In genomic region chr7:144027070-144027469, GRCh38 we compare ENCODE assay signal across 9 cellular contexts. TPM values are rescaled to one million over a fixed set of nuclear protein-coding genes. Genes with fewer than 3 reads are reported as not detected.
DNase-seq lines count a peak whose midpoint lies in the region; ATAC-seq and TF ChIP-seq lines count a peak whose summit lies in the region.
"Had no signal": no experiment of that assay in that cellular context is flagged by ENCODE, and none has a peak within 500 bp of the region (broad histone marks: within the 10 kb centered on the region; RNA-seq: fewer than 3 reads in every experiment).

No MANE protein-coding gene starts in this region.

- ATAC-seq in right lobe of liver, result peak; percentile 62 to 85 (median 74)
- no peak for ATAC-seq in HG03432 (IDR thresholded peaks at IDR 0.05; ENCODE audit: unreplicated experiment)
- ATAC-seq: naive thymus-derived CD4-positive, alpha-beta T cell had no signal

- no peak for TF ChIP-seq EP300 in Ishikawa (IDR thresholded peaks at IDR 0.05; ENCODE audit: borderline replicate concordance)

- DNase-seq in AG08396 (ENCODE audit: low spot score) (peak; percentile 12), brain microvascular endothelial cell (no peak), right lobe of liver (no peak), iPS-NIHi7 (ENCODE audit: extremely low spot score) (no peak), anterior cingulate cortex (lab: John Stamatoyannopoulos, UW) (no peak), GM20000 (ENCODE audit: low spot score) (no peak)

- H3K4me3 ChIP-seq in brain microvascular endothelial cell (ENCODE audit: low read depth, low read length), result no peak overlapping the region
- H3K4me3 ChIP-seq in right lobe of liver, result no peak overlapping the region

- H3K36me3 ChIP-seq in brain microvascular endothelial cell (replicated peaks) (no peaks in the 10 kb centered on the region), right lobe of liver (no peaks in the 10 kb centered on the region)

- peak overlapping the region; percentile 56 for H3K27ac ChIP-seq in brain microvascular endothelial cell
- H3K27ac ChIP-seq in right lobe of liver, result no peak overlapping the region

- H3K27me3 ChIP-seq in brain microvascular endothelial cell (replicated peaks), result no peaks in the 10 kb centered on the region
- no peaks in the 10 kb centered on the region for H3K27me3 ChIP-seq in right lobe of liver

- H3K4me1 ChIP-seq in right lobe of liver, result no peaks in the 10 kb centered on the region

- peak; percentile 27 for TF ChIP-seq CTCF in brain microvascular endothelial cell (IDR thresholded peaks at IDR 0.05; ENCODE audit: low read depth, low read length, missing control alignments)
- peak; percentile 48 to 59 (median 56) for TF ChIP-seq CTCF in right lobe of liver (IDR thresholded peaks at IDR 0.05)
- no peak for TF ChIP-seq CTCF in GM20000 (IDR thresholded peaks at IDR 0.05; ENCODE audit: extremely low read depth, missing control alignments)

- in situ Hi-C loops in brain microvascular endothelial cell (cut with HindIII; ENCODE audit: low pct_ligation_motif_present, low sequenced_read_pairs), result no loop called here

- 4% methylated on average over 3 of the region's 3 CpGs for WGBS in right lobe of liver (ENCODE audit: insufficient coverage, low coverage, low lambda C conversion rate, missing lambda C conversion rate)

- no peaks in the 10 kb centered on the region for H3K9me3 ChIP-seq in right lobe of liver

- peak; percentile 32; the same call in 1 of the 2 replicates for TF ChIP-seq RAD21 in Ishikawa (IDR thresholded peaks at IDR 0.05; ENCODE audit: low read depth)

- intact Hi-C loops in right lobe of liver (cut with DNase I), result no loop called here

- TF ChIP-seq POLR2A in right lobe of liver (IDR thresholded peaks at IDR 0.05), result no peak

TF ChIP-seq in Ishikawa, 13 proteins besides CTCF, POLR2A, EP300 and RAD21:
- no peak for TF ChIP-seq TEAD4 (IDR thresholded peaks at IDR 0.05)
- no peak for TF ChIP-seq FOXM1 (IDR thresholded peaks at IDR 0.05; ENCODE audit: borderline replicate concordance, low read depth)
- TF ChIP-seq YY1 (IDR thresholded peaks at IDR 0.05; ENCODE audit: low read depth), result no peak
- TF ChIP-seq, protein P1, sequence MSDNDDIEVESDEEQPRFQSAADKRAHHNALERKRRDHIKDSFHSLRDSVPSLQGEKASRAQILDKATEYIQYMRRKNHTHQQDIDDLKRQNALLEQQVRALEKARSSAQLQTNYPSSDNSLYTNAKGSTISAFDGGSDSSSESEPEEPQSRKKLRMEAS (IDR thresholded peaks at IDR 0.05), result no peak
- TF ChIP-seq REST (IDR thresholded peaks at IDR 0.05; ENCODE audit: low read depth), result no peak
- TF ChIP-seq TAF1 (IDR thresholded peaks at IDR 0.05; ENCODE audit: low read depth), result no peak
- TF ChIP-seq, protein P2, sequence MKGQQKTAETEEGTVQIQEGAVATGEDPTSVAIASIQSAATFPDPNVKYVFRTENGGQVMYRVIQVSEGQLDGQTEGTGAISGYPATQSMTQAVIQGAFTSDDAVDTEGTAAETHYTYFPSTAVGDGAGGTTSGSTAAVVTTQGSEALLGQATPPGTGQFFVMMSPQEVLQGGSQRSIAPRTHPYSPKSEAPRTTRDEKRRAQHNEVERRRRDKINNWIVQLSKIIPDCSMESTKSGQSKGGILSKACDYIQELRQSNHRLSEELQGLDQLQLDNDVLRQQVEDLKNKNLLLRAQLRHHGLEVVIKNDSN (IDR thresholded peaks at IDR 0.05), result no peak
- no peak for TF ChIP-seq CREB1 (IDR thresholded peaks at IDR 0.05; ENCODE audit: low read depth)
- no peak for TF ChIP-seq ZBTB7A (IDR thresholded peaks at IDR 0.05; ENCODE audit: low read depth)
- no peak for TF ChIP-seq TCF12 (IDR thresholded peaks at IDR 0.05; ENCODE audit: low read depth)
- TF ChIP-seq NFIC (IDR thresholded peaks at IDR 0.05), result no peak
- TF ChIP-seq CEBPB (IDR thresholded peaks at IDR 0.05), result no peak
- TF ChIP-seq EGR1 (IDR thresholded peaks at IDR 0.05), result no peak

RNA-seq across cellular contexts. Expression of gene OR2A5, which starts 21.7 kb away (rescaled TPM):
- not detected for total RNA-seq in right lobe of liver
- total RNA-seq: naive thymus-derived CD4-positive, alpha-beta T cell had no signal

RNA-seq across cellular contexts. Expression of gene OR6B1, which starts 26.9 kb away (rescaled TPM):
- total RNA-seq in right lobe of liver, result not detected
- total RNA-seq: naive thymus-derived CD4-positive, alpha-beta T cell had no signal

RNA-seq across cellular contexts. Expression of gene OR2A25, which starts 42.5 kb away (rescaled TPM):
- total RNA-seq in right lobe of liver, result not detected
- total RNA-seq: naive thymus-derived CD4-positive, alpha-beta T cell had no signal

RNA-seq across cellular contexts. Expression of gene OR2A12, which starts 59.0 kb away (rescaled TPM):
- not detected for total RNA-seq in right lobe of liver
- total RNA-seq: naive thymus-derived CD4-positive, alpha-beta T cell had no signal
